Comparison of ENCODE assay signal across 2 cellular contexts in the genomic region with DNA sequence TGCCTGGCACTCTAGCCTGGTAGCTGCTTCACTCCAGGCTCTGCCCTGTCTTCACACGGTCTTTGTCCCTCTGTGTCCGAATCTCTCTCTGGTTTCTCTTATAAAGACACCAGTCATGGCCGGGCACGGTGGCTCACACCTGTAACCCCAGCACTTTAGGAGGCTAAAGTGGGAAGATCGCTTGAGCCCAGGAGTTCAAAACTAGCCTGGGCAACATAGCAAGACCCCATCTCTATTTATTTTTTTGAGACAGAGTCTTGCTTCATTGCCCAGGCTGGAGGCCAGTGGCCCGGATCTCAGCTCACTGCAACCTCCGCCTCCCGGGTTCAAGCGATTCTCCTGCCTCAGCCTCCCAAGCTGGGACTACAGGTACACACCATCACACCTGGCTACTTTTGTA.
TF ChIP-seq lines count a peak whose summit lies in the region.

No MANE protein-coding gene starts in this region.

TF ChIP-seq in A549, 52 proteins besides CTCF, POLR2A, EP300 and RAD21:
- TF ChIP-seq RFX5 (IDR thresholded peaks at IDR 0.05), result 0 out of 2 replicates have a peak, but pooled peaks have one; percentile 6

TF ChIP-seq in K562, 482 proteins besides CTCF, POLR2A, EP300 and RAD21:
- TF ChIP-seq ZNF121 (CRISPR knock-in tag; conservative IDR thresholded peaks at IDR 0.05), result peak; percentile 74
TF ChIP-seq in K562: peak in this region for 1; not testable (repeated sequence) for 481.
